Comparison of ENCODE assay signal across 1 cellular context in the genomic region with DNA sequence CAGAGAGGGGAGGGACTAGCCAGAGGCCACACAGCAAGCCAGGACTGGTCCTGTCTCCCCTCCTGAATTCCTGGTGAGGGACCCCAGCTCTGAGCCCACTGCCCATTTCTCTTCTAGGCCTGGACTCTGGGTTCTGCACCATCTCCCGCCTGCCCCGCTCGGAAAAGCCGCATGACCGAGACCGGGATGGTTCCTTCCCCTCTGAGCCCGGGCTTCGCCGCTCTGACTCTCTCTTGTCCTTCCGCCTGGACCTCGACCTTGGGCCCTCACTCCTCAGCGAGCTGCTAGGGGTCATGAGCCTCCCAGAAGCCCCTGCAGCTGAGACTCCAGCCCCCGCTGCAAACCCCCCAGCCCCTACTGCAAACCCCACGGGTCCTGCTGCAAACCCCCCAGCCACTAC.
TF ChIP-seq lines count a peak whose summit lies in the region.

No MANE protein-coding gene starts in this region.

TF ChIP-seq in HepG2, 621 proteins besides CTCF, POLR2A, EP300 and RAD21:
- TF ChIP-seq PAF1 (CRISPR knock-in tag; IDR thresholded peaks at IDR 0.05): peak; percentile 1; the same call in 1 of the 2 replicates
- TF ChIP-seq, protein P1, sequence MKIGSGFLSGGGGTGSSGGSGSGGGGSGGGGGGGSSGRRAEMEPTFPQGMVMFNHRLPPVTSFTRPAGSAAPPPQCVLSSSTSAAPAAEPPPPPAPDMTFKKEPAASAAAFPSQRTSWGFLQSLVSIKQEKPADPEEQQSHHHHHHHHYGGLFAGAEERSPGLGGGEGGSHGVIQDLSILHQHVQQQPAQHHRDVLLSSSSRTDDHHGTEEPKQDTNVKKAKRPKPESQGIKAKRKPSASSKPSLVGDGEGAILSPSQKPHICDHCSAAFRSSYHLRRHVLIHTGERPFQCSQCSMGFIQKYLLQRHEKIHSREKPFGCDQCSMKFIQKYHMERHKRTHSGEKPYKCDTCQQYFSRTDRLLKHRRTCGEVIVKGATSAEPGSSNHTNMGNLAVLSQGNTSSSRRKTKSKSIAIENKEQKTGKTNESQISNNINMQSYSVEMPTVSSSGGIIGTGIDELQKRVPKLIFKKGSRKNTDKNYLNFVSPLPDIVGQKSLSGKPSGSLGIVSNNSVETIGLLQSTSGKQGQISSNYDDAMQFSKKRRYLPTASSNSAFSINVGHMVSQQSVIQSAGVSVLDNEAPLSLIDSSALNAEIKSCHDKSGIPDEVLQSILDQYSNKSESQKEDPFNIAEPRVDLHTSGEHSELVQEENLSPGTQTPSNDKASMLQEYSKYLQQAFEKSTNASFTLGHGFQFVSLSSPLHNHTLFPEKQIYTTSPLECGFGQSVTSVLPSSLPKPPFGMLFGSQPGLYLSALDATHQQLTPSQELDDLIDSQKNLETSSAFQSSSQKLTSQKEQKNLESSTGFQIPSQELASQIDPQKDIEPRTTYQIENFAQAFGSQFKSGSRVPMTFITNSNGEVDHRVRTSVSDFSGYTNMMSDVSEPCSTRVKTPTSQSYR (CRISPR knock-in tag; IDR thresholded peaks at IDR 0.05; ENCODE audit: borderline replicate concordance): no peak
